In the genomic region with DNA sequence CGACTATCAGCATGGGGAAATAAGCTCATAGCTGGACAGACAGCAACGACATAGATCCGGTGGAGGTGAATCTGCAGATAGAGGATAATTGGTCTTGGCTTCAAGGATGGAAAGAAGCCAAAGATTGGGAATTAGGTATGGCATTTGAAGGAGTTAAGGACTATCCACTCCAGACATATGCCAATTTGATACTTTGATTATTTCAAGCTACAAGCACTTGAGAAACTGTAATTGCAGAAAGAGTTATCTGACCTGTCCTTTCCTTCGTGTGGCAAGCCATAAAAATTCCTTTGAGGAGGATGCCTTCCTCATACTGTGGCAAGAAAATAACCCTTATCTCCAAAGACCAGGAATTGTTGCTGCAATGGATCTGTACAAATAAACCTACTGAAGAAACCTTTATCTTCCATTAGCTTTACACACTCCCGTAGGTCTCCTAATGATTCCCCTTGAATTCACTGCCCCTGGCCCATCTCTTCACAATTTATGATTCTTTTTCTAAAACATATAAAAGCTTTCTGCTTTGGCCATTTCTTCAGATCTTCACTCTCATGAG, we compare ENCODE assay signal across 1 cellular context.
TF ChIP-seq lines count a peak whose summit lies in the region.

No MANE protein-coding gene starts in this region.

TF ChIP-seq in K562, 482 proteins besides CTCF, POLR2A, EP300 and RAD21 (continued from another document and continues in another):
- TF ChIP-seq, protein P1, sequence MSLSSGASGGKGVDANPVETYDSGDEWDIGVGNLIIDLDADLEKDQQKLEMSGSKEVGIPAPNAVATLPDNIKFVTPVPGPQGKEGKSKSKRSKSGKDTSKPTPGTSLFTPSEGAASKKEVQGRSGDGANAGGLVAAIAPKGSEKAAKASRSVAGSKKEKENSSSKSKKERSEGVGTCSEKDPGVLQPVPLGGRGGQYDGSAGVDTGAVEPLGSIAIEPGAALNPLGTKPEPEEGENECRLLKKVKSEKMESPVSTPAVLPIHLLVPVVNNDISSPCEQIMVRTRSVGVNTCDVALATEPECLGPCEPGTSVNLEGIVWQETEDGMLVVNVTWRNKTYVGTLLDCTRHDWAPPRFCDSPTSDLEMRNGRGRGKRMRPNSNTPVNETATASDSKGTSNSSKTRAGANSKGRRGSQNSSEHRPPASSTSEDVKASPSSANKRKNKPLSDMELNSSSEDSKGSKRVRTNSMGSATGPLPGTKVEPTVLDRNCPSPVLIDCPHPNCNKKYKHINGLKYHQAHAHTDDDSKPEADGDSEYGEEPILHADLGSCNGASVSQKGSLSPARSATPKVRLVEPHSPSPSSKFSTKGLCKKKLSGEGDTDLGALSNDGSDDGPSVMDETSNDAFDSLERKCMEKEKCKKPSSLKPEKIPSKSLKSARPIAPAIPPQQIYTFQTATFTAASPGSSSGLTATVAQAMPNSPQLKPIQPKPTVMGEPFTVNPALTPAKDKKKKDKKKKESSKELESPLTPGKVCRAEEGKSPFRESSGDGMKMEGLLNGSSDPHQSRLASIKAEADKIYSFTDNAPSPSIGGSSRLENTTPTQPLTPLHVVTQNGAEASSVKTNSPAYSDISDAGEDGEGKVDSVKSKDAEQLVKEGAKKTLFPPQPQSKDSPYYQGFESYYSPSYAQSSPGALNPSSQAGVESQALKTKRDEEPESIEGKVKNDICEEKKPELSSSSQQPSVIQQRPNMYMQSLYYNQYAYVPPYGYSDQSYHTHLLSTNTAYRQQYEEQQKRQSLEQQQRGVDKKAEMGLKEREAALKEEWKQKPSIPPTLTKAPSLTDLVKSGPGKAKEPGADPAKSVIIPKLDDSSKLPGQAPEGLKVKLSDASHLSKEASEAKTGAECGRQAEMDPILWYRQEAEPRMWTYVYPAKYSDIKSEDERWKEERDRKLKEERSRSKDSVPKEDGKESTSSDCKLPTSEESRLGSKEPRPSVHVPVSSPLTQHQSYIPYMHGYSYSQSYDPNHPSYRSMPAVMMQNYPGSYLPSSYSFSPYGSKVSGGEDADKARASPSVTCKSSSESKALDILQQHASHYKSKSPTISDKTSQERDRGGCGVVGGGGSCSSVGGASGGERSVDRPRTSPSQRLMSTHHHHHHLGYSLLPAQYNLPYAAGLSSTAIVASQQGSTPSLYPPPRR (CRISPR knock-in tag; IDR thresholded peaks at IDR 0.05; ENCODE audit: borderline replicate concordance): no peak
- TF ChIP-seq SMAD3 (CRISPR knock-in tag; conservative IDR thresholded peaks at IDR 0.05) (no peak), DPF2 (IDR thresholded peaks at IDR 0.05) (peak; percentile 23), HCFC1 (IDR thresholded peaks at IDR 0.05; ENCODE audit: low read depth, low read length) (no peak), LARP7 (IDR thresholded peaks at IDR 0.05) (no peak), CHD2 (IDR thresholded peaks at IDR 0.05; ENCODE audit: low read depth, low read length) (no peak), ZNF282 (CRISPR knock-in tag; IDR thresholded peaks at IDR 0.05) (no peak), ZBTB7A (IDR thresholded peaks at IDR 0.05; ENCODE audit: borderline replicate concordance, control insufficient read depth, low read depth, low read length) (no peak), NCOR1 (IDR thresholded peaks at IDR 0.05) (peak; percentile 54), SNIP1 (IDR thresholded peaks at IDR 0.05; ENCODE audit: low read depth) (no peak), ZNF766 (CRISPR knock-in tag; conservative IDR thresholded peaks at IDR 0.05) (peak; percentile 98), NFIC (IDR thresholded peaks at IDR 0.05) (peak; percentile 34), ZNF445 (CRISPR knock-in tag; IDR thresholded peaks at IDR 0.05; ENCODE audit: low read depth) (no peak), FUS (optimal IDR thresholded peaks at IDR 0.05; ENCODE audit: low read depth, low read length) (no peak), ZNF77 (CRISPR knock-in tag; IDR thresholded peaks at IDR 0.05) (no peak), MCM2 (IDR thresholded peaks at IDR 0.05; ENCODE audit: low read depth) (no peak), SOX6 (IDR thresholded peaks at IDR 0.05) (peak; percentile 54), GTF2E2 (tag; IDR thresholded peaks at IDR 0.05) (0 out of 2 replicates have a peak, but pooled peaks have one; percentile 20), ARID1B (IDR thresholded peaks at IDR 0.05) (peak; percentile 71), SMARCA4 (IDR thresholded peaks at IDR 0.05) (no peak), ZNF444 (CRISPR knock-in tag; IDR thresholded peaks at IDR 0.05) (no peak), TBP (optimal IDR thresholded peaks at IDR 0.05; ENCODE audit: low read depth, low read length) (no peak), KAT8 (IDR thresholded peaks at IDR 0.05; ENCODE audit: low read depth) (no peak), CCAR2 (IDR thresholded peaks at IDR 0.05; ENCODE audit: low read depth, low read length) (no peak), NFE2L1 (tag; IDR thresholded peaks at IDR 0.05; ENCODE audit: borderline replicate concordance, low read depth) (no peak), BHLHE40 (IDR thresholded peaks at IDR 0.05; ENCODE audit: low read length) (no peak), NR2C1 (IDR thresholded peaks at IDR 0.05) (no peak), NR2C1 (tag; IDR thresholded peaks at IDR 0.05) (0 out of 2 replicates have a peak, but pooled peaks have one; percentile 13), DACH1 (IDR thresholded peaks at IDR 0.05; ENCODE audit: partially characterized antibody) (peak; percentile 67), TAL1 (IDR thresholded peaks at IDR 0.05) (peak; percentile 57)
- TF ChIP-seq, protein P2, sequence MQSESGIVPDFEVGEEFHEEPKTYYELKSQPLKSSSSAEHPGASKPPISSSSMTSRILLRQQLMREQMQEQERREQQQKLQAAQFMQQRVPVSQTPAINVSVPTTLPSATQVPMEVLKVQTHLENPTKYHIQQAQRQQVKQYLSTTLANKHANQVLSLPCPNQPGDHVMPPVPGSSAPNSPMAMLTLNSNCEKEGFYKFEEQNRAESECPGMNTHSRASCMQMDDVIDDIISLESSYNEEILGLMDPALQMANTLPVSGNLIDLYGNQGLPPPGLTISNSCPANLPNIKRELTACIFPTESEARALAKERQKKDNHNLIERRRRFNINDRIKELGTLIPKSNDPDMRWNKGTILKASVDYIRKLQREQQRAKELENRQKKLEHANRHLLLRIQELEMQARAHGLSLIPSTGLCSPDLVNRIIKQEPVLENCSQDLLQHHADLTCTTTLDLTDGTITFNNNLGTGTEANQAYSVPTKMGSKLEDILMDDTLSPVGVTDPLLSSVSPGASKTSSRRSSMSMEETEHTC (IDR thresholded peaks at IDR 0.05): no peak
- TF ChIP-seq, protein P3, sequence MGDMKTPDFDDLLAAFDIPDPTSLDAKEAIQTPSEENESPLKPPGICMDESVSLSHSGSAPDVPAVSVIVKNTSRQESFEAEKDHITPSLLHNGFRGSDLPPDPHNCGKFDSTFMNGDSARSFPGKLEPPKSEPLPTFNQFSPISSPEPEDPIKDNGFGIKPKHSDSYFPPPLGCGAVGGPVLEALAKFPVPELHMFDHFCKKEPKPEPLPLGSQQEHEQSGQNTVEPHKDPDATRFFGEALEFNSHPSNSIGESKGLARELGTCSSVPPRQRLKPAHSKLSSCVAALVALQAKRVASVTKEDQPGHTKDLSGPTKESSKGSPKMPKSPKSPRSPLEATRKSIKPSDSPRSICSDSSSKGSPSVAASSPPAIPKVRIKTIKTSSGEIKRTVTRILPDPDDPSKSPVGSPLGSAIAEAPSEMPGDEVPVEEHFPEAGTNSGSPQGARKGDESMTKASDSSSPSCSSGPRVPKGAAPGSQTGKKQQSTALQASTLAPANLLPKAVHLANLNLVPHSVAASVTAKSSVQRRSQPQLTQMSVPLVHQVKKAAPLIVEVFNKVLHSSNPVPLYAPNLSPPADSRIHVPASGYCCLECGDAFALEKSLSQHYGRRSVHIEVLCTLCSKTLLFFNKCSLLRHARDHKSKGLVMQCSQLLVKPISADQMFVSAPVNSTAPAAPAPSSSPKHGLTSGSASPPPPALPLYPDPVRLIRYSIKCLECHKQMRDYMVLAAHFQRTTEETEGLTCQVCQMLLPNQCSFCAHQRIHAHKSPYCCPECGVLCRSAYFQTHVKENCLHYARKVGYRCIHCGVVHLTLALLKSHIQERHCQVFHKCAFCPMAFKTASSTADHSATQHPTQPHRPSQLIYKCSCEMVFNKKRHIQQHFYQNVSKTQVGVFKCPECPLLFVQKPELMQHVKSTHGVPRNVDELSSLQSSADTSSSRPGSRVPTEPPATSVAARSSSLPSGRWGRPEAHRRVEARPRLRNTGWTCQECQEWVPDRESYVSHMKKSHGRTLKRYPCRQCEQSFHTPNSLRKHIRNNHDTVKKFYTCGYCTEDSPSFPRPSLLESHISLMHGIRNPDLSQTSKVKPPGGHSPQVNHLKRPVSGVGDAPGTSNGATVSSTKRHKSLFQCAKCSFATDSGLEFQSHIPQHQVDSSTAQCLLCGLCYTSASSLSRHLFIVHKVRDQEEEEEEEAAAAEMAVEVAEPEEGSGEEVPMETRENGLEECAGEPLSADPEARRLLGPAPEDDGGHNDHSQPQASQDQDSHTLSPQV (IDR thresholded peaks at IDR 0.05): no peak
- TF ChIP-seq, protein P4, sequence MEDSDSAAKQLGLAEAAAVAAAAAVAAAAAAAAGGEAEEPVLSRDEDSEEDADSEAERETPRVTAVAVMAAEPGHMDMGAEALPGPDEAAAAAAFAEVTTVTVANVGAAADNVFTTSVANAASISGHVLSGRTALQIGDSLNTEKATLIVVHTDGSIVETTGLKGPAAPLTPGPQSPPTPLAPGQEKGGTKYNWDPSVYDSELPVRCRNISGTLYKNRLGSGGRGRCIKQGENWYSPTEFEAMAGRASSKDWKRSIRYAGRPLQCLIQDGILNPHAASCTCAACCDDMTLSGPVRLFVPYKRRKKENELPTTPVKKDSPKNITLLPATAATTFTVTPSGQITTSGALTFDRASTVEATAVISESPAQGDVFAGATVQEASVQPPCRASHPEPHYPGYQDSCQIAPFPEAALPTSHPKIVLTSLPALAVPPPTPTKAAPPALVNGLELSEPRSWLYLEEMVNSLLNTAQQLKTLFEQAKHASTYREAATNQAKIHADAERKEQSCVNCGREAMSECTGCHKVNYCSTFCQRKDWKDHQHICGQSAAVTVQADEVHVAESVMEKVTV (CRISPR knock-in tag; IDR thresholded peaks at IDR 0.05): no peak
- TF ChIP-seq, protein P5, sequence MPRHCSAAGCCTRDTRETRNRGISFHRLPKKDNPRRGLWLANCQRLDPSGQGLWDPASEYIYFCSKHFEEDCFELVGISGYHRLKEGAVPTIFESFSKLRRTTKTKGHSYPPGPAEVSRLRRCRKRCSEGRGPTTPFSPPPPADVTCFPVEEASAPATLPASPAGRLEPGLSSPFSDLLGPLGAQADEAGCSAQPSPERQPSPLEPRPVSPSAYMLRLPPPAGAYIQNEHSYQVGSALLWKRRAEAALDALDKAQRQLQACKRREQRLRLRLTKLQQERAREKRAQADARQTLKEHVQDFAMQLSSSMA (CRISPR knock-in tag; IDR thresholded peaks at IDR 0.05): no peak
- TF ChIP-seq, protein P6, sequence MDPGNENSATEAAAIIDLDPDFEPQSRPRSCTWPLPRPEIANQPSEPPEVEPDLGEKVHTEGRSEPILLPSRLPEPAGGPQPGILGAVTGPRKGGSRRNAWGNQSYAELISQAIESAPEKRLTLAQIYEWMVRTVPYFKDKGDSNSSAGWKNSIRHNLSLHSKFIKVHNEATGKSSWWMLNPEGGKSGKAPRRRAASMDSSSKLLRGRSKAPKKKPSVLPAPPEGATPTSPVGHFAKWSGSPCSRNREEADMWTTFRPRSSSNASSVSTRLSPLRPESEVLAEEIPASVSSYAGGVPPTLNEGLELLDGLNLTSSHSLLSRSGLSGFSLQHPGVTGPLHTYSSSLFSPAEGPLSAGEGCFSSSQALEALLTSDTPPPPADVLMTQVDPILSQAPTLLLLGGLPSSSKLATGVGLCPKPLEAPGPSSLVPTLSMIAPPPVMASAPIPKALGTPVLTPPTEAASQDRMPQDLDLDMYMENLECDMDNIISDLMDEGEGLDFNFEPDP (CRISPR knock-in tag; IDR thresholded peaks at IDR 0.05): no peak
- TF ChIP-seq, protein P7, sequence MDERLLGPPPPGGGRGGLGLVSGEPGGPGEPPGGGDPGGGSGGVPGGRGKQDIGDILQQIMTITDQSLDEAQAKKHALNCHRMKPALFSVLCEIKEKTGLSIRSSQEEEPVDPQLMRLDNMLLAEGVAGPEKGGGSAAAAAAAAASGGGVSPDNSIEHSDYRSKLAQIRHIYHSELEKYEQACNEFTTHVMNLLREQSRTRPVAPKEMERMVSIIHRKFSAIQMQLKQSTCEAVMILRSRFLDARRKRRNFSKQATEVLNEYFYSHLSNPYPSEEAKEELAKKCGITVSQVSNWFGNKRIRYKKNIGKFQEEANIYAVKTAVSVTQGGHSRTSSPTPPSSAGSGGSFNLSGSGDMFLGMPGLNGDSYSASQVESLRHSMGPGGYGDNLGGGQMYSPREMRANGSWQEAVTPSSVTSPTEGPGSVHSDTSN (CRISPR knock-in tag; IDR thresholded peaks at IDR 0.05; ENCODE audit: low read depth): no peak
- TF ChIP-seq, protein P7 (tag; conservative IDR thresholded peaks at IDR 0.05; ENCODE audit: low read depth): no peak
- TF ChIP-seq, protein P8, sequence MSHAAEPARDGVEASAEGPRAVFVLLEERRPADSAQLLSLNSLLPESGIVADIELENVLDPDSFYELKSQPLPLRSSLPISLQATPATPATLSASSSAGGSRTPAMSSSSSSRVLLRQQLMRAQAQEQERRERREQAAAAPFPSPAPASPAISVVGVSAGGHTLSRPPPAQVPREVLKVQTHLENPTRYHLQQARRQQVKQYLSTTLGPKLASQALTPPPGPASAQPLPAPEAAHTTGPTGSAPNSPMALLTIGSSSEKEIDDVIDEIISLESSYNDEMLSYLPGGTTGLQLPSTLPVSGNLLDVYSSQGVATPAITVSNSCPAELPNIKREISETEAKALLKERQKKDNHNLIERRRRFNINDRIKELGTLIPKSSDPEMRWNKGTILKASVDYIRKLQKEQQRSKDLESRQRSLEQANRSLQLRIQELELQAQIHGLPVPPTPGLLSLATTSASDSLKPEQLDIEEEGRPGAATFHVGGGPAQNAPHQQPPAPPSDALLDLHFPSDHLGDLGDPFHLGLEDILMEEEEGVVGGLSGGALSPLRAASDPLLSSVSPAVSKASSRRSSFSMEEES (CRISPR knock-in tag; IDR thresholded peaks at IDR 0.05): no peak
- TF ChIP-seq, protein P9, sequence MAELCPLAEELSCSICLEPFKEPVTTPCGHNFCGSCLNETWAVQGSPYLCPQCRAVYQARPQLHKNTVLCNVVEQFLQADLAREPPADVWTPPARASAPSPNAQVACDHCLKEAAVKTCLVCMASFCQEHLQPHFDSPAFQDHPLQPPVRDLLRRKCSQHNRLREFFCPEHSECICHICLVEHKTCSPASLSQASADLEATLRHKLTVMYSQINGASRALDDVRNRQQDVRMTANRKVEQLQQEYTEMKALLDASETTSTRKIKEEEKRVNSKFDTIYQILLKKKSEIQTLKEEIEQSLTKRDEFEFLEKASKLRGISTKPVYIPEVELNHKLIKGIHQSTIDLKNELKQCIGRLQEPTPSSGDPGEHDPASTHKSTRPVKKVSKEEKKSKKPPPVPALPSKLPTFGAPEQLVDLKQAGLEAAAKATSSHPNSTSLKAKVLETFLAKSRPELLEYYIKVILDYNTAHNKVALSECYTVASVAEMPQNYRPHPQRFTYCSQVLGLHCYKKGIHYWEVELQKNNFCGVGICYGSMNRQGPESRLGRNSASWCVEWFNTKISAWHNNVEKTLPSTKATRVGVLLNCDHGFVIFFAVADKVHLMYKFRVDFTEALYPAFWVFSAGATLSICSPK (IDR thresholded peaks at IDR 0.05; ENCODE audit: borderline replicate concordance): no peak
